1 cellular context compared by ENCODE assay signal in genomic region chr12:51011960-51012359, GRCh38.
A peak's percentile ranks its signal among the peaks of the same experiment; 100 is the strongest.
TF ChIP-seq lines count a peak whose summit lies in the region.

No MANE protein-coding gene starts in this region.

TF ChIP-seq in K562, 482 proteins besides CTCF, POLR2A, EP300 and RAD21:
- TF ChIP-seq, protein P1, sequence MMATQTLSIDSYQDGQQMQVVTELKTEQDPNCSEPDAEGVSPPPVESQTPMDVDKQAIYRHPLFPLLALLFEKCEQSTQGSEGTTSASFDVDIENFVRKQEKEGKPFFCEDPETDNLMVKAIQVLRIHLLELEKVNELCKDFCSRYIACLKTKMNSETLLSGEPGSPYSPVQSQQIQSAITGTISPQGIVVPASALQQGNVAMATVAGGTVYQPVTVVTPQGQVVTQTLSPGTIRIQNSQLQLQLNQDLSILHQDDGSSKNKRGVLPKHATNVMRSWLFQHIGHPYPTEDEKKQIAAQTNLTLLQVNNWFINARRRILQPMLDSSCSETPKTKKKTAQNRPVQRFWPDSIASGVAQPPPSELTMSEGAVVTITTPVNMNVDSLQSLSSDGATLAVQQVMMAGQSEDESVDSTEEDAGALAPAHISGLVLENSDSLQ (IDR thresholded peaks at IDR 0.05) = peak; percentile 34; the same call in 1 of the 2 replicates
- TF ChIP-seq, protein P2, sequence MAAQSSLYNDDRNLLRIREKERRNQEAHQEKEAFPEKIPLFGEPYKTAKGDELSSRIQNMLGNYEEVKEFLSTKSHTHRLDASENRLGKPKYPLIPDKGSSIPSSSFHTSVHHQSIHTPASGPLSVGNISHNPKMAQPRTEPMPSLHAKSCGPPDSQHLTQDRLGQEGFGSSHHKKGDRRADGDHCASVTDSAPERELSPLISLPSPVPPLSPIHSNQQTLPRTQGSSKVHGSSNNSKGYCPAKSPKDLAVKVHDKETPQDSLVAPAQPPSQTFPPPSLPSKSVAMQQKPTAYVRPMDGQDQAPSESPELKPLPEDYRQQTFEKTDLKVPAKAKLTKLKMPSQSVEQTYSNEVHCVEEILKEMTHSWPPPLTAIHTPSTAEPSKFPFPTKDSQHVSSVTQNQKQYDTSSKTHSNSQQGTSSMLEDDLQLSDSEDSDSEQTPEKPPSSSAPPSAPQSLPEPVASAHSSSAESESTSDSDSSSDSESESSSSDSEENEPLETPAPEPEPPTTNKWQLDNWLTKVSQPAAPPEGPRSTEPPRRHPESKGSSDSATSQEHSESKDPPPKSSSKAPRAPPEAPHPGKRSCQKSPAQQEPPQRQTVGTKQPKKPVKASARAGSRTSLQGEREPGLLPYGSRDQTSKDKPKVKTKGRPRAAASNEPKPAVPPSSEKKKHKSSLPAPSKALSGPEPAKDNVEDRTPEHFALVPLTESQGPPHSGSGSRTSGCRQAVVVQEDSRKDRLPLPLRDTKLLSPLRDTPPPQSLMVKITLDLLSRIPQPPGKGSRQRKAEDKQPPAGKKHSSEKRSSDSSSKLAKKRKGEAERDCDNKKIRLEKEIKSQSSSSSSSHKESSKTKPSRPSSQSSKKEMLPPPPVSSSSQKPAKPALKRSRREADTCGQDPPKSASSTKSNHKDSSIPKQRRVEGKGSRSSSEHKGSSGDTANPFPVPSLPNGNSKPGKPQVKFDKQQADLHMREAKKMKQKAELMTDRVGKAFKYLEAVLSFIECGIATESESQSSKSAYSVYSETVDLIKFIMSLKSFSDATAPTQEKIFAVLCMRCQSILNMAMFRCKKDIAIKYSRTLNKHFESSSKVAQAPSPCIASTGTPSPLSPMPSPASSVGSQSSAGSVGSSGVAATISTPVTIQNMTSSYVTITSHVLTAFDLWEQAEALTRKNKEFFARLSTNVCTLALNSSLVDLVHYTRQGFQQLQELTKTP (IDR thresholded peaks at IDR 0.05; ENCODE audit: low read depth in 1 of 2, partially characterized antibody in 2 of 2) = no peak
- TF ChIP-seq, protein P3, sequence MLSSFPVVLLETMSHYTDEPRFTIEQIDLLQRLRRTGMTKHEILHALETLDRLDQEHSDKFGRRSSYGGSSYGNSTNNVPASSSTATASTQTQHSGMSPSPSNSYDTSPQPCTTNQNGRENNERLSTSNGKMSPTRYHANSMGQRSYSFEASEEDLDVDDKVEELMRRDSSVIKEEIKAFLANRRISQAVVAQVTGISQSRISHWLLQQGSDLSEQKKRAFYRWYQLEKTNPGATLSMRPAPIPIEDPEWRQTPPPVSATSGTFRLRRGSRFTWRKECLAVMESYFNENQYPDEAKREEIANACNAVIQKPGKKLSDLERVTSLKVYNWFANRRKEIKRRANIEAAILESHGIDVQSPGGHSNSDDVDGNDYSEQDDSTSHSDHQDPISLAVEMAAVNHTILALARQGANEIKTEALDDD (IDR thresholded peaks at IDR 0.05) = peak; percentile 33; the same call in 1 of the 2 replicates
